In genomic region chr4:88027611-88028608, GRCh38 we compare ENCODE assay signal across 12 cellular contexts. TPM values are rescaled to one million over a fixed set of nuclear protein-coding genes. Genes with fewer than 3 reads are reported as not detected.
DNase-seq lines count a peak whose midpoint lies in the region; ATAC-seq, FAIRE-seq and TF ChIP-seq lines count a peak whose summit lies in the region.
"Had no signal": no experiment of that assay in that cellular context is flagged by ENCODE, and none has a peak within 500 bp of the region (broad histone marks: within the 10 kb centered on the region; RNA-seq: fewer than 3 reads in every experiment).

No MANE protein-coding gene starts in this region.

- intact Hi-C loops in K562 (cut with micrococcal nuclease), result no loop called here

- no peak for TF ChIP-seq RAD21 in K562 (CRISPR knock-in tag; conservative IDR thresholded peaks at IDR 0.05 in 1 of 2, IDR thresholded peaks at IDR 0.05 in 1 of 2)

- H3K9me3 ChIP-seq in K562 (replicated peaks; ENCODE audit: control insufficient read depth, insufficient read depth, low read depth, low read length), result no peaks in the 10 kb centered on the region
- H3K9me3 ChIP-seq in lung (ENCODE audit: control insufficient read depth in 2 of 2, insufficient read depth in 1 of 2, low read length in 1 of 2), result peaks cover 3 to 5% of the 10 kb centered on the region in 2 donors

- no peak overlapping the region for H3K9ac ChIP-seq in K562 (ENCODE audit: insufficient read depth in 1 of 2, low read depth in 2 of 2, low read length in 2 of 2)

- H3K4me3 ChIP-seq in AG09309 (ENCODE audit: control insufficient read depth, low read depth, low read length) (no peak overlapping the region), K562 (no peak overlapping the region), lung (no peak overlapping the region)

- H3K27me3 ChIP-seq in K562 (ENCODE audit: control insufficient read depth in 2 of 2, insufficient read depth in 2 of 2, low read length in 2 of 2) (no peaks in the 10 kb centered on the region), lung (ENCODE audit: control insufficient read depth, insufficient read depth) (no peaks in the 10 kb centered on the region)

- no peak for FAIRE-seq in K562 (lab: Jason Lieb, UNC)

- WGBS in K562 (ENCODE audit: insufficient coverage, low coverage, missing lambda C conversion rate), result 1% methylated on average over 4 of the region's 4 CpGs
- 41 to 49% methylated on average over 4 of the region's 4 CpGs for WGBS in lung, 2 donors

- no peak overlapping the region for H2AFZ ChIP-seq in K562 (ENCODE audit: low read depth, low read length)

- in situ Hi-C loops in K562 (cut with MboI), result no loop called here

- no peak for TF ChIP-seq EP300 in K562 (IDR thresholded peaks at IDR 0.05; ENCODE audit: low read length)

- DNase-seq in AG09309 (ENCODE audit: low read depth) (peak; percentile 82), LoVo (ENCODE audit: low spot score) (peak; percentile 38), K562 (ENCODE audit: extremely low read depth in 1 of 4, low spot score in 3 of 4) (no peak), lung (ENCODE audit: low spot score) (no peak), NCI-H69 (lab: John Stamatoyannopoulos, UW) (no peak), cerebellar cortex (ENCODE audit: low spot score) (no peak)
- DNase-seq: H7, NCI-H1105, right cardiac atrium had no signal

- POLR2A ChIA-PET in K562 (lab: Yijun Ruan, JAX), result no interaction called here

- H4K20me1 ChIP-seq in K562 (replicated peaks; ENCODE audit: control insufficient read depth, insufficient read depth, low read length), result no peaks in the 10 kb centered on the region

- H3K27ac ChIP-seq in K562 (ENCODE audit: extremely low read depth, low read depth, low read length) (no peak overlapping the region), lung (ENCODE audit: low read depth in 1 of 2, low read length in 1 of 2) (peak overlapping the region in 1 of 2 donors; percentile 40)

- TF ChIP-seq CTCF in AG09309 (IDR thresholded peaks at IDR 0.05; ENCODE audit: control insufficient read depth, insufficient read depth, low read depth, low read length, missing control alignments) (no peak), K562 (IDR thresholded peaks at IDR 0.05 in 2 of 3, conservative IDR thresholded peaks at IDR 0.05 in 1 of 3; ENCODE audit: insufficient read depth in 2 of 3, low read depth in 1 of 3, low read length in 3 of 3) (no peak), lung (IDR thresholded peaks at IDR 0.05; ENCODE audit: control extremely low read depth, extremely low read depth) (no peak)

- TF ChIP-seq POLR2A in K562 (conservative IDR thresholded peaks at IDR 0.05), result no peak

- ATAC-seq in K562, result no peak
- peak; percentile 70 for ATAC-seq in lung (ENCODE audit: insufficient read depth, low FRiP score)
- no peak for ATAC-seq in HG03280 (IDR thresholded peaks at IDR 0.05; ENCODE audit: unreplicated experiment)
- no peak for ATAC-seq in GM21576 (IDR thresholded peaks at IDR 0.05; ENCODE audit: unreplicated experiment)
- ATAC-seq: esophagus mucosa had no signal

- no TSS peak for BruUV-seq in K562 (replicated peaks; lab: Mats Ljungman, UMichigan)

- H3K9me1 ChIP-seq in K562 (ENCODE audit: control insufficient read depth, insufficient read depth, low read length), result no peaks in the 10 kb centered on the region

- CTCF ChIA-PET in K562 (lab: Yijun Ruan, JAX; ENCODE audit: low intra/inter-chr PET ratio), result interaction anchor here (0.6 kb wide), 1 partner anchor 26 kb away, joined by 4 read pairs; no protein-coding TSS in a partner anchor

- H3K36me3 ChIP-seq in K562 (ENCODE audit: control insufficient read depth, insufficient read depth, low read length) (no peaks in the 10 kb centered on the region), lung (ENCODE audit: control insufficient read depth in 2 of 2, insufficient read depth in 2 of 2, low read length in 2 of 2) (peaks cover 1 to 17% of the 10 kb centered on the region in 2 donors)

- H3K4me1 ChIP-seq in K562 (replicated peaks in 1 of 2; ENCODE audit: control insufficient read depth in 2 of 2, insufficient read depth in 2 of 2, low read length in 2 of 2) (no peaks in the 10 kb centered on the region), lung (ENCODE audit: control insufficient read depth in 2 of 2, insufficient read depth in 2 of 2, low read length in 2 of 2) (peaks cover 0 to 2% of the 10 kb centered on the region in 2 donors)

- no peaks in the 10 kb centered on the region for H3K79me2 ChIP-seq in K562 (ENCODE audit: control insufficient read depth, insufficient read depth, low read length)

- no peak overlapping the region for H3K4me2 ChIP-seq in K562 (ENCODE audit: insufficient read depth, low read length)

TF ChIP-seq in K562, 482 proteins besides CTCF, POLR2A, EP300 and RAD21:
- TF ChIP-seq CEBPB (tag; IDR thresholded peaks at IDR 0.05), result peak; percentile 48
- TF ChIP-seq ZNF444 (CRISPR knock-in tag; IDR thresholded peaks at IDR 0.05), result no peak
- TF ChIP-seq ZNF212 (CRISPR knock-in tag; IDR thresholded peaks at IDR 0.05), result no peak
- TF ChIP-seq TCF3 (CRISPR knock-in tag; IDR thresholded peaks at IDR 0.05), result 0 out of 2 replicates have a peak, but pooled peaks have one; percentile 22
- peak; percentile 62; the same call in 1 of the 2 replicates for TF ChIP-seq ZNF766 (CRISPR knock-in tag; conservative IDR thresholded peaks at IDR 0.05)
- TF ChIP-seq FOSL1 (tag; conservative IDR thresholded peaks at IDR 0.05), result 0 out of 2 replicates have a peak, but pooled peaks have one; percentile 25
- TF ChIP-seq ZNF707 (CRISPR knock-in tag; conservative IDR thresholded peaks at IDR 0.05), result no peak
- TF ChIP-seq NCOA2 (IDR thresholded peaks at IDR 0.05; ENCODE audit: partially characterized antibody in 2 of 2), result no peak
- TF ChIP-seq CEBPG (CRISPR knock-in tag; IDR thresholded peaks at IDR 0.05), result no peak
- peak; percentile 47 to 70 for TF ChIP-seq CEBPG (tag; conservative IDR thresholded peaks at IDR 0.05 in 1 of 2, IDR thresholded peaks at IDR 0.05 in 1 of 2)
- no peak for TF ChIP-seq POLR2AphosphoS5 (IDR thresholded peaks at IDR 0.05; ENCODE audit: control insufficient read depth, insufficient read depth, low read depth, low read length)
- 0 out of 2 replicates have a peak, but pooled peaks have one; percentile 9 for TF ChIP-seq HEY1 (CRISPR knock-in tag; IDR thresholded peaks at IDR 0.05; ENCODE audit: borderline replicate concordance)

RNA-seq across cellular contexts. Expression of gene PKD2, which starts 20.5 kb away (rescaled TPM):
- total RNA-seq in K562 (2011; cell fraction: chromatin; rRNA removed; ENCODE audit: low replicate concordance), result 1.6 and 2.1 TPM in 2 replicates
- 0.50 and 1.1 TPM in 2 replicates for total RNA-seq in K562 (2011; cell fraction: nucleolus; rRNA removed)
- total RNA-seq in K562 (2011; cell fraction: nucleoplasm; rRNA removed), result 0.53 and 0.59 TPM in 2 replicates
- total RNA-seq in K562 (2014; rRNA removed) (0.12 and 0.45 TPM in 2 replicates), K562 (2014; rRNA removed; fragmentation: Illumina TruSeq; extraction: Trizol) (0.58 and 0.89 TPM in 2 replicates), K562 (2015; rRNA removed; fragmentation: Illumina TruSeq; extraction: Trizol) (0.87 and 1.2 TPM in 2 replicates), K562 (2021) (0.45 and 0.47 TPM in 2 replicates), lung (10 to 100 TPM; 24.4 to 71.2 TPM)
- polyA plus RNA-seq in K562 (2011; rRNA removed) (0.35 and 0.57 TPM in 2 replicates), K562 (2014; fragmentation: Illumina TruSeq; extraction: Trizol) (0.34 and 0.36 TPM in 2 replicates), K562 (2014; fragmentation: Nextera tagmentation; extraction: Ambion mirVana) (under 1 TPM; 0.11 to 0.14 TPM), K562 (2014; rRNA removed) (0.38 and 0.49 TPM in 2 replicates), lung (1 to 10 TPM; 8.5 to 9.8 TPM)
- polyA plus RNA-seq in K562 (2011; cell fraction: cytosol; rRNA removed), result 0.06 and 0.34 TPM in 2 replicates
- polyA plus RNA-seq in K562 (2011; cell fraction: nucleus; rRNA removed), result 0.53 and 1.3 TPM in 2 replicates
- 0.39 and 0.96 TPM in 2 replicates for polyA plus RNA-seq in K562 (2012)
- polyA minus RNA-seq in K562 (2011; rRNA and poly(A)+ RNA removed), result 1.0 and 1.7 TPM in 2 replicates
- 0.29 and 0.64 TPM in 2 replicates for polyA minus RNA-seq in K562 (2011; cell fraction: cytosol; rRNA and poly(A)+ RNA removed)
- 0.27 and 1.1 TPM in 2 replicates for polyA minus RNA-seq in K562 (2011; cell fraction: nucleus; rRNA and poly(A)+ RNA removed)

RNA-seq across cellular contexts. Expression of gene SPP1, which starts 52.4 kb away (rescaled TPM):
- not detected in 2 replicates for total RNA-seq in K562 (2011; cell fraction: chromatin; rRNA removed; ENCODE audit: low replicate concordance)
- not detected in 2 replicates for total RNA-seq in K562 (2011; cell fraction: nucleolus; rRNA removed)
- not detected in 2 replicates for total RNA-seq in K562 (2011; cell fraction: nucleoplasm; rRNA removed)
- not detected in 2 replicates for total RNA-seq in K562 (2014; rRNA removed)
- not detected in 2 replicates for total RNA-seq in K562 (2014; rRNA removed; fragmentation: Illumina TruSeq; extraction: Trizol)
- total RNA-seq in K562 (2015; rRNA removed; fragmentation: Illumina TruSeq; extraction: Trizol), result not detected in 2 replicates
- total RNA-seq in K562 (2021), result 0.64 and 0.81 TPM in 2 replicates
- not detected in 2 replicates for polyA plus RNA-seq in K562 (2011; rRNA removed)
- 0.16 TPM in 1 of 2 replicates, not detected in the other for polyA plus RNA-seq in K562 (2011; cell fraction: cytosol; rRNA removed)
- polyA plus RNA-seq in K562 (2011; cell fraction: nucleus; rRNA removed), result not detected in 2 replicates
- 0.11 TPM in 1 of 2 replicates, not detected in the other for polyA plus RNA-seq in K562 (2012)
- not detected in 2 replicates for polyA plus RNA-seq in K562 (2014; fragmentation: Illumina TruSeq; extraction: Trizol)
- polyA plus RNA-seq in K562 (2014; fragmentation: Nextera tagmentation; extraction: Ambion mirVana), result under 1 TPM in 1 of 2 experiments, not detected in 1; 0.10 TPM
- polyA plus RNA-seq in K562 (2014; rRNA removed), result not detected in 2 replicates
- not detected in 2 replicates for polyA minus RNA-seq in K562 (2011; rRNA and poly(A)+ RNA removed)
- polyA minus RNA-seq in K562 (2011; cell fraction: cytosol; rRNA and poly(A)+ RNA removed), result 1.1 TPM in 1 of 2 replicates, not detected in the other
- not detected in 2 replicates for polyA minus RNA-seq in K562 (2011; cell fraction: nucleus; rRNA and poly(A)+ RNA removed)
- total RNA-seq in lung, result 100 to 1,000 TPM in 1 of 2 donors, 10 to 100 TPM in 1; 29.3 to 433 TPM
- 100 to 1,000 TPM in 1 of 2 donors, 1 to 10 TPM in 1; 5.4 to 196 TPM for polyA plus RNA-seq in lung

Comparison
In these comparisons a context has a peak if more than half of its experiments do, and no peak if none do; other contexts are left out.
1. DNase-seq: peak in AG09309 (single experiment) and LoVo (single experiment); none in K562 (0 of 4), lung (single experiment), NCI-H69 (single experiment) and cerebellar cortex (single experiment).
2. RNA of gene PKD2, which starts 20.5 kb away (total RNA-seq): 24.4 to 71.2 TPM in lung; 0.12 to 2.1 TPM in K562; every median in the first group is over 4 times any median in the second.
3. RNA of gene SPP1, which starts 52.4 kb away (total RNA-seq): 29.3 to 433 TPM in lung; 0.64 to 0.81 TPM in K562; every median in the first group is over 10 times any median in the second.